ENCODE assay signal across 9 cellular contexts in genomic region chr1:65958561-65959350, GRCh38.
A peak's percentile ranks its signal among the peaks of the same experiment; 100 is the strongest.
DNase-seq lines count a peak whose midpoint lies in the region; ATAC-seq, FAIRE-seq and TF ChIP-seq lines count a peak whose summit lies in the region.
"Had no signal": no experiment of that assay in that cellular context is flagged by ENCODE, and none has a peak within 500 bp of the region (broad histone marks: within the 10 kb centered on the region; RNA-seq: fewer than 3 reads in every experiment).

No MANE protein-coding gene starts in this region.

- TF ChIP-seq CTCF in PC-9 (conservative IDR thresholded peaks at IDR 0.05) (peak; percentile 85), chondrocyte (IDR thresholded peaks at IDR 0.05) (peak; percentile 96), lower lobe of right lung (IDR thresholded peaks at IDR 0.05) (peak; percentile 69)

- ATAC-seq in GM19035 (IDR thresholded peaks at IDR 0.05; ENCODE audit: unreplicated experiment) (peak; percentile 75), lower lobe of right lung (peak; percentile 53 to 74), GM21526 (IDR thresholded peaks at IDR 0.05; ENCODE audit: low FRiP score, unreplicated experiment) (no peak)

- no peak for FAIRE-seq in HTR-8/SVneo (lab: Jason Lieb, UNC)

- H2AFZ ChIP-seq in PC-9, result no peak overlapping the region

- H3K27me3 ChIP-seq in PC-9 (ENCODE audit: insufficient read depth, low read depth) (no peaks in the 10 kb centered on the region), lower lobe of right lung (ENCODE audit: low read depth) (no peaks in the 10 kb centered on the region)
- H3K27me3 ChIP-seq: BLaER1 had no signal

- no peaks in the 10 kb centered on the region for H3K27me3 Mint-ChIP-seq in chondrocyte (ENCODE audit: low read depth)

- no peaks in the 10 kb centered on the region for H3K9me3 Mint-ChIP-seq in chondrocyte (ENCODE audit: low read depth)

- no peak overlapping the region for H3K4me3 ChIP-seq in PC-9
- H3K4me3 ChIP-seq in lower lobe of right lung, result no peak overlapping the region
- H3K4me3 ChIP-seq: BLaER1 had no signal

- H3K4me1 Mint-ChIP-seq in chondrocyte (ENCODE audit: low read depth), result peaks cover 31% of the 10 kb centered on the region

- H3K4me2 ChIP-seq in PC-9, result no peak overlapping the region
- H3K4me2 ChIP-seq: BLaER1 had no signal

- H3K36me3 Mint-ChIP-seq in chondrocyte (ENCODE audit: low read depth), result no peaks in the 10 kb centered on the region

- CTCF ChIA-PET in PC-9 (lab: Charles Lee), result interaction anchor here (1.4 kb wide), 1 partner anchor 284 kb away, joined by 7 read pairs; no protein-coding TSS in a partner anchor

- H3K9me2 ChIP-seq in PC-9 (ENCODE audit: insufficient read depth), result no peaks in the 10 kb centered on the region

- H3K27ac ChIP-seq in PC-9 (no peak overlapping the region), lower lobe of right lung (no peak overlapping the region)
- H3K27ac ChIP-seq: BLaER1 had no signal

- H4K20me1 ChIP-seq in PC-9 (ENCODE audit: insufficient read depth), result no peaks in the 10 kb centered on the region
- H4K20me1 ChIP-seq: BLaER1 had no signal

- H3F3A ChIP-seq in PC-9 (ENCODE audit: insufficient read depth, low read depth), result no peaks in the 10 kb centered on the region

- H3K4me1 ChIP-seq in PC-9 (replicated peaks; ENCODE audit: insufficient read depth) (no peaks in the 10 kb centered on the region), lower lobe of right lung (no peaks in the 10 kb centered on the region)
- H3K4me1 ChIP-seq: BLaER1 had no signal

- intact Hi-C loops in PC-9 (cut with micrococcal nuclease; ENCODE audit: unreplicated experiment), result loop anchor here (1.0 to 10.0 kb wide), 5 partner anchors 284 to 894 kb away; no protein-coding TSS in a partner anchor
- intact Hi-C loops in lower lobe of right lung (cut with DNase I), result no loop called here

- no peaks in the 10 kb centered on the region for H3K9me3 ChIP-seq in PC-9 (ENCODE audit: insufficient read depth, low read depth)
- H3K9me3 ChIP-seq in lower lobe of right lung, result no peaks in the 10 kb centered on the region
- H3K9me3 ChIP-seq: BLaER1 had no signal

- POLR2A ChIA-PET in PC-9 (lab: Charles Lee; ENCODE audit: unreplicated experiment), result no interaction called here

- H3K36me3 ChIP-seq in PC-9 (ENCODE audit: low read depth), result no peaks in the 10 kb centered on the region
- H3K36me3 ChIP-seq in lower lobe of right lung, result no peaks in the 10 kb centered on the region
- H3K36me3 ChIP-seq: BLaER1 had no signal

- BruUV-seq in PC-9 (replicated peaks; lab: Mats Ljungman, UMichigan), result no TSS peak

- no peaks in the 10 kb centered on the region for H3K79me2 ChIP-seq in PC-9 (ENCODE audit: low read depth)

- H3K4me3 Mint-ChIP-seq in chondrocyte (ENCODE audit: unreplicated experiment), result no peak overlapping the region

- DNase-seq in DMS79 treated with DMSO at 0.1 percent for 48 hours (lab: John Stamatoyannopoulos, UW) (peak; percentile 32), DMS79 (lab: John Stamatoyannopoulos, UW) (no peak), HTR-8/SVneo (ENCODE audit: insufficient read length, low spot score) (peak; percentile 23), PC-9 (no peak), chondrocyte (ENCODE audit: low spot score) (no peak), lower lobe of right lung (peak; percentile 50)

- H3K27ac Mint-ChIP-seq in chondrocyte (ENCODE audit: unreplicated experiment), result no peak overlapping the region

Comparison
In these comparisons a context has a peak if more than half of its experiments do, and no peak if none do; other contexts are left out.
1. DNase-seq: peak in DMS79 treated with DMSO at 0.1 percent for 48 hours (single experiment), HTR-8/SVneo (single experiment) and lower lobe of right lung (single experiment); none in DMS79 (single experiment), PC-9 (0 of 2) and chondrocyte (single experiment).
2. Peak in every context shown above with its lines, with median percentiles within 50 percentile points of each other: CTCF ChIP-seq.